18 cellular contexts compared by ENCODE assay signal in the genomic region with DNA sequence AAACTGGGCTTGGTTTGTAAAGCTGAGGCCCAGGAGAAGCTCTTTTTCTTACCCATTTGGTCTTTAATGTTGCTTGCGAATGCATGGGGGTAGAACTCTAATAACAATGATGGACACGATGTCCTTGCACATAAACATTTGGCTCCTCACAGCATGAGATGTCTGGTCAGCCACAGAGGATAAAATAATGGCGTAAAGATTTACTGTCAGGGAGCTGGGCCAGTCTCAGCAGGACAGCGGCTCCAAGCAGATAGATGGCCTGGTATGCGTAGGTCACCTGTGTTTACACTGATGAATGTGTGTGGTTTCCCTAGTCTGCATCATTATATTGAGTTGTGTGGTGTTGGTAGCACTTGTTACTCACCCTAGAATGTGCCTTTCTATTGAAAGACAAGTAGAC.
DNase-seq lines count a peak whose midpoint lies in the region; TF ChIP-seq lines count a peak whose summit lies in the region.
"Had no signal": no experiment of that assay in that cellular context is flagged by ENCODE, and none has a peak within 500 bp of the region (broad histone marks: within the 10 kb centered on the region; RNA-seq: fewer than 3 reads in every experiment).

No MANE protein-coding gene starts in this region.

- no peak for TF ChIP-seq CTCF in GM20000 (IDR thresholded peaks at IDR 0.05; ENCODE audit: extremely low read depth, missing control alignments)
- TF ChIP-seq CTCF in uterus (IDR thresholded peaks at IDR 0.05): no peak

- H3K27me3 ChIP-seq in Karpas-422 (ENCODE audit: low read length) (no peaks in the 10 kb centered on the region), uterus (no peaks in the 10 kb centered on the region)

- DNase-seq in COR-L47 (lab: John Stamatoyannopoulos, UW) (peak; percentile 74), NCI-H1417 (lab: John Stamatoyannopoulos, UW) (peak in 2 of 3 experiments; percentile 83 to 98), RPMI8226 (peak; percentile 15), iris pigment epithelial cell (ENCODE audit: low read depth) (peak; percentile 3), Karpas-422 (no peak), GM20000 (ENCODE audit: low spot score) (no peak), DMS79 (lab: John Stamatoyannopoulos, UW) (no peak), uterus (no peak)
- DNase-seq: activated CD4-positive, CD25-positive, alpha-beta regulatory T cell treated with anti-CD3 and anti-CD28 coated beads, Interleukin-2, amount 50 U/mL, for 72 hours; activated gamma-delta T cell; CD8-positive, alpha-beta T cell; dermis blood vessel endothelial cell; GF-D8; GOT3; Kasumi-1; NCI-H1694 treated with DMSO at 0.1 percent for 48 hours; NK-92 treated with Interleukin-12 subunit alpha and Interleukin-12 subunit beta, amount 100 ng/mL, for 24 hours; stimulated activated CD4-positive, alpha-beta T cell treated with anti-CD3 and anti-CD28 coated beads, Interleukin-15, amount 100 ng/mL, for 24 hours had no signal

- no peak overlapping the region for H3K4me3 ChIP-seq in Karpas-422 (ENCODE audit: low read length)
- no peak overlapping the region for H3K4me3 ChIP-seq in uterus

- no peak overlapping the region for H3K9ac ChIP-seq in Karpas-422 (ENCODE audit: low read length)

- TF ChIP-seq POLR2A in uterus (IDR thresholded peaks at IDR 0.05): no peak

- H3K4me2 ChIP-seq in Karpas-422 (ENCODE audit: low read depth, low read length, poor library complexity, severe bottlenecking): no peak overlapping the region

- H3K9me2 ChIP-seq in Karpas-422 (replicated peaks; ENCODE audit: insufficient read depth, low read length): no peaks in the 10 kb centered on the region; the same call in 1 of the 2 replicates

- H3K36me3 ChIP-seq in Karpas-422 (ENCODE audit: insufficient read depth, low read length): no peaks in the 10 kb centered on the region
- H3K36me3 ChIP-seq in uterus: no peaks in the 10 kb centered on the region

- no peaks in the 10 kb centered on the region for H3K79me2 ChIP-seq in Karpas-422 (ENCODE audit: low read length)

- H2AFZ ChIP-seq in Karpas-422 (ENCODE audit: low read length): no peak overlapping the region

- H3K4me1 ChIP-seq in Karpas-422 (ENCODE audit: low read length) (no peaks in the 10 kb centered on the region), uterus (no peaks in the 10 kb centered on the region)

- intact Hi-C loops in uterus (cut with DNase I; ENCODE audit: low total_unique reads): no loop called here

- H3K9me3 ChIP-seq in Karpas-422 (ENCODE audit: low read length) (peaks cover 18% of the 10 kb centered on the region), uterus (no peaks in the 10 kb centered on the region)

- H3K27ac ChIP-seq in Karpas-422 (ENCODE audit: low read length): no peak overlapping the region
- no peak overlapping the region for H3K27ac ChIP-seq in uterus

- H4K20me1 ChIP-seq in Karpas-422 (ENCODE audit: insufficient read depth, low read depth, low read length): no peaks in the 10 kb centered on the region

Comparison
In these comparisons a context has a peak if more than half of its experiments do, and no peak if none do; other contexts are left out.
1. DNase-seq: peak in COR-L47 (single experiment), NCI-H1417 (2 of 3), RPMI8226 (single experiment) and iris pigment epithelial cell (single experiment); none in Karpas-422 (single experiment), GM20000 (single experiment), DMS79 (single experiment) and uterus (0 of 2).